19 cellular contexts compared by ENCODE assay signal in the genomic region with DNA sequence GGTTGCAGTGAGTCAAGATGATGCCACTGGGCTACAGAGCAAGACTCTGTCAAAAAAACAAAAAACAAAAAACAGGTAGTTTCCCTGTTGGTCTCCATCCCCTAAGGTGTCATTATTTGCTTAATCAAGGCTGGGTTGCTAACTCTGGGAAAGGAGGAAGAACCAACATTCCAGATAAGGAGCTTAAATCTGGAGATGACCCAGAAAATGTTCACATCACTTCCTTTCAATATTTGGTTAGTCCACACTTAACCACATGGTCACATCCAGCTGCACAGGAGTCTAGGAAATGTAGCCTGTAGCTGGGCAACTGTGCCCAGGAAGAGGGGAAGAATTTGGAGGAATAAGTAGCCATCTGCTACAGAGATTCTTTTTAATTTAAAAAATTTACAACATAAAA. TPM values are rescaled to one million over a fixed set of nuclear protein-coding genes. Genes with fewer than 3 reads are reported as not detected.
DNase-seq lines count a peak whose midpoint lies in the region; ATAC-seq, FAIRE-seq and TF ChIP-seq lines count a peak whose summit lies in the region.
"Had no signal": no experiment of that assay in that cellular context is flagged by ENCODE, and none has a peak within 500 bp of the region (broad histone marks: within the 10 kb centered on the region; RNA-seq: fewer than 3 reads in every experiment).

No MANE protein-coding gene starts in this region.

- H3K4me3 ChIP-seq in SK-N-SH (ENCODE audit: low read depth in 2 of 2, low read length in 1 of 2) (no peak overlapping the region), fibroblast of pulmonary artery (replicated peaks; ENCODE audit: low read depth, low read length) (no peak overlapping the region)
- H3K4me3 ChIP-seq: A549, Peyer's patch had no signal

- no peak for TF ChIP-seq RAD21 in SK-N-SH (IDR thresholded peaks at IDR 0.05; ENCODE audit: low read length)

- TF ChIP-seq EP300 in SK-N-SH (IDR thresholded peaks at IDR 0.05; ENCODE audit: borderline replicate concordance in 1 of 2, low read depth in 1 of 2, low read length in 1 of 2) = no peak

- no peak overlapping the region for H3K4me3 Mint-ChIP-seq in stimulated activated naive B cell treated with anti-CD40 and anti-IgM and Interleukin-4, amounts not matched to agents 10 μg/mL and 1 μg/mL and 100 μg/mL, for 72 hours
- H3K4me3 Mint-ChIP-seq: IgD-negative memory B cell had no signal

- DNase-seq in SK-N-SH (no peak), NCI-H69 (lab: John Stamatoyannopoulos, UW) (peak; percentile 27), fibroblast of pulmonary artery (ENCODE audit: low read depth) (peak; percentile 57), urothelium cell line (ENCODE audit: low spot score) (no peak), left colon (no peak)
- DNase-seq in stimulated activated naive B cell treated with anti-CD40 and anti-IgM and Interleukin-4, amounts not matched to agents 10 μg/mL and 1 μg/mL and 100 μg/mL, for 72 hours = no peak
- no peak for DNase-seq in stimulated activated naive CD4-positive, alpha-beta T cell (lab: John Stamatoyannopoulos, UW)
- DNase-seq: COR-L47, DMS79, H7, NCI-H187, NCI-H446 treated with DMSO at 0.1 percent for 48 hours, NCI-H82, Peyer's patch, Right ventricle myocardium superior had no signal

- no peaks in the 10 kb centered on the region for H3K9me2 ChIP-seq in SK-N-SH

- no peaks in the 10 kb centered on the region for H3K27me3 Mint-ChIP-seq in stimulated activated naive B cell treated with anti-CD40 and anti-IgM and Interleukin-4, amounts not matched to agents 10 μg/mL and 1 μg/mL and 100 μg/mL, for 72 hours
- H3K27me3 Mint-ChIP-seq: IgD-negative memory B cell had no signal

- H3K4me1 Mint-ChIP-seq in stimulated activated naive B cell treated with anti-CD40 and anti-IgM and Interleukin-4, amounts not matched to agents 10 μg/mL and 1 μg/mL and 100 μg/mL, for 72 hours = peaks cover 6 to 8% of the 10 kb centered on the region in 2 donors

- no peak overlapping the region for H3K27ac ChIP-seq in SK-N-SH (ENCODE audit: low read depth in 2 of 2, low read length in 1 of 2)
- H3K27ac ChIP-seq: A549, C4-2B, Peyer's patch had no signal

- H3K4me2 ChIP-seq in SK-N-SH = no peak overlapping the region
- H3K4me2 ChIP-seq: A549 had no signal

- H4K20me1 ChIP-seq in SK-N-SH (ENCODE audit: insufficient read depth) = no peaks in the 10 kb centered on the region

- no peak overlapping the region for H3K9ac ChIP-seq in SK-N-SH

- peaks cover 10% of the 10 kb centered on the region for H3F3A ChIP-seq in SK-N-SH (replicated peaks; ENCODE audit: insufficient read depth)

- no peaks in the 10 kb centered on the region for H3K9me3 ChIP-seq in SK-N-SH
- H3K9me3 ChIP-seq: A549, Peyer's patch had no signal

- no peaks in the 10 kb centered on the region for H3K79me2 ChIP-seq in SK-N-SH (ENCODE audit: insufficient read depth)

- H3K27ac Mint-ChIP-seq in stimulated activated naive B cell treated with anti-CD40 and anti-IgM and Interleukin-4, amounts not matched to agents 10 μg/mL and 1 μg/mL and 100 μg/mL, for 72 hours = peak overlapping the region; percentile 20
- H3K27ac Mint-ChIP-seq: IgD-negative memory B cell had no signal

- TF ChIP-seq CTCF in SK-N-SH (IDR thresholded peaks at IDR 0.05) = no peak
- no peak for TF ChIP-seq CTCF in fibroblast of pulmonary artery (IDR thresholded peaks at IDR 0.05; ENCODE audit: low read length, missing control alignments)

- no peak for ATAC-seq in SK-N-SH treated with all-trans-retinoic acid at 6 μM for 48 hours
- ATAC-seq in stimulated activated naive B cell treated with anti-CD40 and anti-IgM and Interleukin-4, amounts not matched to agents 10 μg/mL and 1 μg/mL and 100 μg/mL, for 72 hours (replicated peaks) = no peak
- ATAC-seq in left colon = no peak
- ATAC-seq: A549 had no signal

- no peaks in the 10 kb centered on the region for H3K36me3 ChIP-seq in SK-N-SH (replicated peaks in 1 of 2; ENCODE audit: control insufficient read depth in 1 of 2, insufficient read depth in 2 of 2, low read length in 1 of 2)
- H3K36me3 ChIP-seq: Peyer's patch had no signal

- H3K4me1 ChIP-seq in SK-N-SH (ENCODE audit: control insufficient read depth in 1 of 2, insufficient read depth in 2 of 2, low read depth in 1 of 2, low read length in 1 of 2) = peaks cover 0 to 3% of the 10 kb centered on the region in 2 experiments; a peak in 1 of 4 replicates

- FAIRE-seq in urothelium cell line (lab: Jason Lieb, UNC) = no peak
- FAIRE-seq: A549 had no signal

- POLR2A ChIA-PET in SK-N-SH (lab: Yijun Ruan, JAX) = no interaction called here

- no peaks in the 10 kb centered on the region for H3K27me3 ChIP-seq in SK-N-SH (ENCODE audit: insufficient read depth)
- H3K27me3 ChIP-seq: Peyer's patch had no signal

- no peaks in the 10 kb centered on the region for H3K9me3 Mint-ChIP-seq in stimulated activated naive B cell treated with anti-CD40 and anti-IgM and Interleukin-4, amounts not matched to agents 10 μg/mL and 1 μg/mL and 100 μg/mL, for 72 hours
- H3K9me3 Mint-ChIP-seq: IgD-negative memory B cell had no signal

- intact Hi-C loops in left colon (cut with DNase I, micrococcal nuclease) = no loop called here

- CTCF ChIA-PET in SK-N-SH (lab: Yijun Ruan, JAX) = no interaction called here

- 0 out of 2 replicates have a peak overlapping the region, but pooled peaks have one; percentile 6 for H2AFZ ChIP-seq in SK-N-SH (ENCODE audit: low read depth)

- H3K36me3 Mint-ChIP-seq in stimulated activated naive B cell treated with anti-CD40 and anti-IgM and Interleukin-4, amounts not matched to agents 10 μg/mL and 1 μg/mL and 100 μg/mL, for 72 hours = peaks cover 0 to 10% of the 10 kb centered on the region in 2 donors

TF ChIP-seq in SK-N-SH, 30 proteins besides CTCF, POLR2A, EP300 and RAD21 (continues in another document):
- no peak for TF ChIP-seq RXRA (IDR thresholded peaks at IDR 0.05; ENCODE audit: borderline replicate concordance, low read depth)
- TF ChIP-seq EZH2phosphoT487 (IDR thresholded peaks at IDR 0.05; ENCODE audit: borderline replicate concordance, low read depth) = no peak
- TF ChIP-seq, protein P1, sequence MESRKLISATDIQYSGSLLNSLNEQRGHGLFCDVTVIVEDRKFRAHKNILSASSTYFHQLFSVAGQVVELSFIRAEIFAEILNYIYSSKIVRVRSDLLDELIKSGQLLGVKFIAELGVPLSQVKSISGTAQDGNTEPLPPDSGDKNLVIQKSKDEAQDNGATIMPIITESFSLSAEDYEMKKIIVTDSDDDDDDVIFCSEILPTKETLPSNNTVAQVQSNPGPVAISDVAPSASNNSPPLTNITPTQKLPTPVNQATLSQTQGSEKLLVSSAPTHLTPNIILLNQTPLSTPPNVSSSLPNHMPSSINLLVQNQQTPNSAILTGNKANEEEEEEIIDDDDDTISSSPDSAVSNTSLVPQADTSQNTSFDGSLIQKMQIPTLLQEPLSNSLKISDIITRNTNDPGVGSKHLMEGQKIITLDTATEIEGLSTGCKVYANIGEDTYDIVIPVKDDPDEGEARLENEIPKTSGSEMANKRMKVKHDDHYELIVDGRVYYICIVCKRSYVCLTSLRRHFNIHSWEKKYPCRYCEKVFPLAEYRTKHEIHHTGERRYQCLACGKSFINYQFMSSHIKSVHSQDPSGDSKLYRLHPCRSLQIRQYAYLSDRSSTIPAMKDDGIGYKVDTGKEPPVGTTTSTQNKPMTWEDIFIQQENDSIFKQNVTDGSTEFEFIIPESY (IDR thresholded peaks at IDR 0.05; ENCODE audit: borderline replicate concordance, low read depth) = no peak
- TF ChIP-seq USF1 (IDR thresholded peaks at IDR 0.05; ENCODE audit: borderline replicate concordance, low read depth) = no peak

TF ChIP-seq in SK-N-SH treated with all-trans-retinoic acid at 6 μM for 48 hours, 23 proteins besides CTCF, POLR2A, EP300 and RAD21:
- TF ChIP-seq ARNTL (CRISPR knock-in tag; IDR thresholded peaks at IDR 0.05; ENCODE audit: borderline replicate concordance, low read depth) = no peak
- no peak for TF ChIP-seq ISL1 (CRISPR knock-in tag; IDR thresholded peaks at IDR 0.05)

RNA-seq across cellular contexts. Expression of gene MEGF9, which starts 25.9 kb away (rescaled TPM):
- 1.8 and 2.2 TPM in 2 replicates for polyA plus RNA-seq in SK-N-SH (2012; rRNA removed)
- polyA plus RNA-seq in SK-N-SH (2012; cell fraction: cytosol; rRNA removed) = 3.1 and 3.3 TPM in 2 replicates
- 1.00 and 1.5 TPM in 2 replicates for polyA plus RNA-seq in SK-N-SH (2012; cell fraction: nucleus; rRNA removed)
- 10 to 100 TPM in 1 of 2 donors, 1 to 10 TPM in 1; 8.3 to 11.6 TPM for total RNA-seq in left colon

RNA-seq across cellular contexts. Expression of gene FBXW2, which starts 53.1 kb away (rescaled TPM):
- polyA plus RNA-seq in SK-N-SH (2012; rRNA removed) = 40.1 and 47.6 TPM in 2 replicates
- polyA plus RNA-seq in SK-N-SH (2012; cell fraction: cytosol; rRNA removed) = 50.2 and 51.7 TPM in 2 replicates
- polyA plus RNA-seq in SK-N-SH (2012; cell fraction: nucleus; rRNA removed) = 30.3 and 51.1 TPM in 2 replicates
- total RNA-seq in left colon = 10 to 100 TPM; 58.2 to 62.0 TPM

Comparison
In these comparisons a context has a peak if more than half of its experiments do, and no peak if none do; other contexts are left out.
1. DNase-seq: peak in NCI-H69 (single experiment) and fibroblast of pulmonary artery (single experiment); none in SK-N-SH (single experiment), stimulated activated naive B cell treated with anti-CD40 and anti-IgM and Interleukin-4, amounts not matched to agents 10 μg/mL and 1 μg/mL and 100 μg/mL, for 72 hours (single experiment), urothelium cell line (single experiment), stimulated activated naive CD4-positive, alpha-beta T cell (0 of 6) and left colon (0 of 2).